Comparison of ENCODE assay signal across 38 cellular contexts in genomic region chr3:34619990-34620389, GRCh38.
A peak's percentile ranks its signal among the peaks of the same experiment; 100 is the strongest.
DNase-seq lines count a peak whose midpoint lies in the region; ATAC-seq and TF ChIP-seq lines count a peak whose summit lies in the region.
"Had no signal": no experiment of that assay in that cellular context is flagged by ENCODE, and none has a peak within 500 bp of the region (broad histone marks: within the 10 kb centered on the region; RNA-seq: fewer than 3 reads in every experiment).

No MANE protein-coding gene starts in this region.

- no peaks in the 10 kb centered on the region for H3K36me3 ChIP-seq in SK-N-SH (replicated peaks in 1 of 2; ENCODE audit: control insufficient read depth in 1 of 2, insufficient read depth in 2 of 2, low read length in 1 of 2)
- H3K36me3 ChIP-seq in neural progenitor cell: no peaks in the 10 kb centered on the region
- H3K36me3 ChIP-seq in spleen: no peaks in the 10 kb centered on the region
- H3K36me3 ChIP-seq: lower lobe of right lung, thoracic aorta had no signal

- POLR2A ChIA-PET in SK-N-SH (lab: Yijun Ruan, JAX): no interaction called here

- H3K4me1 Mint-ChIP-seq in neural progenitor cell: no peaks in the 10 kb centered on the region
- H3K4me1 Mint-ChIP-seq: activated CD8-positive, alpha-beta memory T cell treated with anti-CD3 and anti-CD28 coated beads, Interleukin-2, amount 10 ng/mL, durations not matched to agents 7 days and 5 days; activated naive CD8-positive, alpha-beta T cell treated with anti-CD3 and anti-CD28 coated beads, Interleukin-2, amount 50 U/mL, for 24 hours; naive thymus-derived CD8-positive, alpha-beta T cell; stimulated activated naive CD8-positive, alpha-beta T cell treated with anti-CD3 and anti-CD28 coated beads, Interleukin-15, amount 100 ng/mL, for 72 hours had no signal

- H3K4me3 Mint-ChIP-seq in neural progenitor cell: no peak overlapping the region
- H3K4me3 Mint-ChIP-seq: activated CD8-positive, alpha-beta memory T cell treated with anti-CD3 and anti-CD28 coated beads, Interleukin-2, amount 10 ng/mL, durations not matched to agents 7 days and 5 days; activated naive CD8-positive, alpha-beta T cell treated with anti-CD3 and anti-CD28 coated beads, Interleukin-2, amount 50 U/mL, for 24 hours; activated T-cell treated with anti-CD3 and anti-CD28 coated beads, Interleukin-2, amount 50 U/mL, for 4 hours; CD4-positive, alpha-beta T cell; HFFc6; naive thymus-derived CD8-positive, alpha-beta T cell; stimulated activated naive CD8-positive, alpha-beta T cell treated with anti-CD3 and anti-CD28 coated beads, Interleukin-15, amount 100 ng/mL, for 72 hours had no signal

- no peaks in the 10 kb centered on the region for H3K36me3 Mint-ChIP-seq in neural progenitor cell
- H3K36me3 Mint-ChIP-seq: activated CD8-positive, alpha-beta memory T cell treated with anti-CD3 and anti-CD28 coated beads, Interleukin-2, amount 10 ng/mL, durations not matched to agents 7 days and 5 days had no signal

- no peak overlapping the region for H3K4me3 ChIP-seq in SK-N-SH (ENCODE audit: low read depth in 2 of 2, low read length in 1 of 2)
- no peak overlapping the region for H3K4me3 ChIP-seq in astrocyte of the spinal cord (ENCODE audit: low read depth, low read length)
- no peak overlapping the region for H3K4me3 ChIP-seq in neural progenitor cell
- no peak overlapping the region for H3K4me3 ChIP-seq in spleen
- H3K4me3 ChIP-seq: GM23248, K562, lower lobe of right lung, thoracic aorta had no signal

- H3F3A ChIP-seq in SK-N-SH (replicated peaks; ENCODE audit: insufficient read depth) (no peaks in the 10 kb centered on the region), neural progenitor cell (ENCODE audit: low read depth) (no peaks in the 10 kb centered on the region)

- no peaks in the 10 kb centered on the region for H3K27me3 ChIP-seq in SK-N-SH (ENCODE audit: insufficient read depth)
- H3K27me3 ChIP-seq in neural progenitor cell: no peaks in the 10 kb centered on the region
- no peaks in the 10 kb centered on the region for H3K27me3 ChIP-seq in spleen (replicated peaks in 1 of 7)
- H3K27me3 ChIP-seq: foreskin keratinocyte had no signal

- H3K27ac ChIP-seq in SK-N-SH (ENCODE audit: low read depth in 2 of 2, low read length in 1 of 2) (no peak overlapping the region), neural progenitor cell (no peak overlapping the region), spleen (no peak overlapping the region)
- H3K27ac ChIP-seq: foreskin keratinocyte, GM23248, lower lobe of right lung, thoracic aorta had no signal

- H4K20me1 ChIP-seq in SK-N-SH (ENCODE audit: insufficient read depth) (no peaks in the 10 kb centered on the region), neural progenitor cell (ENCODE audit: low read depth) (no peaks in the 10 kb centered on the region)

- no peaks in the 10 kb centered on the region for H3K79me2 ChIP-seq in SK-N-SH (ENCODE audit: insufficient read depth)
- no peaks in the 10 kb centered on the region for H3K79me2 ChIP-seq in neural progenitor cell (ENCODE audit: low read depth)

- peaks cover 29% of the 10 kb centered on the region for H3K9me3 Mint-ChIP-seq in neural progenitor cell

- no peaks in the 10 kb centered on the region for H3K9me2 ChIP-seq in SK-N-SH

- intact Hi-C loops in spleen (cut with DNase I; ENCODE audit: low total_unique reads): no loop called here

- H3K27ac Mint-ChIP-seq in neural progenitor cell: no peak overlapping the region
- H3K27ac Mint-ChIP-seq: activated CD8-positive, alpha-beta memory T cell treated with anti-CD3 and anti-CD28 coated beads, Interleukin-2, amount 10 ng/mL, durations not matched to agents 7 days and 5 days; activated naive CD8-positive, alpha-beta T cell treated with anti-CD3 and anti-CD28 coated beads, Interleukin-2, amount 50 U/mL, for 24 hours; CD4-positive, alpha-beta T cell; HFFc6; naive thymus-derived CD8-positive, alpha-beta T cell; progenitor cell of endocrine pancreas; stimulated activated naive CD8-positive, alpha-beta T cell treated with anti-CD3 and anti-CD28 coated beads, Interleukin-15, amount 100 ng/mL, for 72 hours had no signal

- TF ChIP-seq EP300 in SK-N-SH (IDR thresholded peaks at IDR 0.05; ENCODE audit: borderline replicate concordance in 1 of 2, low read depth in 1 of 2, low read length in 1 of 2): no peak

- peak; percentile 35 for TF ChIP-seq RAD21 in SK-N-SH (IDR thresholded peaks at IDR 0.05; ENCODE audit: low read length)

- no peak for TF ChIP-seq POLR2A in spleen (IDR thresholded peaks at IDR 0.05)

- CTCF ChIA-PET in SK-N-SH (lab: Yijun Ruan, JAX): no interaction called here

- no peaks in the 10 kb centered on the region for H3K4me1 ChIP-seq in SK-N-SH (ENCODE audit: control insufficient read depth in 1 of 2, insufficient read depth in 2 of 2, low read depth in 1 of 2, low read length in 1 of 2)
- H3K4me1 ChIP-seq in neural progenitor cell: no peaks in the 10 kb centered on the region
- no peaks in the 10 kb centered on the region for H3K4me1 ChIP-seq in spleen
- H3K4me1 ChIP-seq: foreskin keratinocyte, lower lobe of right lung had no signal

- no peaks in the 10 kb centered on the region for H3K27me3 Mint-ChIP-seq in neural progenitor cell (ENCODE audit: insufficient read depth, low read depth)
- H3K27me3 Mint-ChIP-seq: activated CD8-positive, alpha-beta memory T cell treated with anti-CD3 and anti-CD28 coated beads, Interleukin-2, amount 10 ng/mL, durations not matched to agents 7 days and 5 days; activated naive CD8-positive, alpha-beta T cell treated with anti-CD3 and anti-CD28 coated beads, Interleukin-2, amount 50 U/mL, for 24 hours; CD4-positive, alpha-beta T cell; naive thymus-derived CD8-positive, alpha-beta T cell; progenitor cell of endocrine pancreas; stimulated activated naive CD8-positive, alpha-beta T cell treated with anti-CD3 and anti-CD28 coated beads, Interleukin-15, amount 100 ng/mL, for 72 hours had no signal

- H3K9ac ChIP-seq in SK-N-SH (no peak overlapping the region), neural progenitor cell (no peak overlapping the region)
- H3K9ac ChIP-seq: GM23248 had no signal

- in situ Hi-C loops in astrocyte of the spinal cord (cut with HindIII; ENCODE audit: low sequenced_read_pairs): no loop called here

- H3K4me2 ChIP-seq in SK-N-SH: no peak overlapping the region
- no peak overlapping the region for H3K4me2 ChIP-seq in neural progenitor cell

- ATAC-seq in SK-N-SH treated with all-trans-retinoic acid at 6 μM for 48 hours (no peak), GM18511 (IDR thresholded peaks at IDR 0.05; ENCODE audit: unreplicated experiment) (no peak)
- ATAC-seq: activated CD8-positive, alpha-beta memory T cell treated with anti-CD3 and anti-CD28 coated beads, Interleukin-2, amount 10 ng/mL, durations not matched to agents 7 days and 5 days; activated naive CD8-positive, alpha-beta T cell treated with anti-CD3 and anti-CD28 coated beads, Interleukin-2, amount 50 U/mL, for 24 hours; activated T-cell treated with anti-CD3 and anti-CD28 coated beads, Interleukin-2, amount 50 U/mL, for 4 hours; esophagus mucosa; foreskin keratinocyte; K562; lower lobe of right lung; naive thymus-derived CD8-positive, alpha-beta T cell; sciatic nerve; stimulated activated naive CD8-positive, alpha-beta T cell treated with anti-CD3 and anti-CD28 coated beads, Interleukin-15, amount 100 ng/mL, for 72 hours had no signal

- DNase-seq in SK-N-SH (no peak), LHCN-M2 (ENCODE audit: low read depth) (peak; percentile 16), astrocyte of the spinal cord (ENCODE audit: low read depth, low spot score) (no peak), neural progenitor cell (ENCODE audit: low spot score) (peak; percentile 20), KG1 (lab: John Stamatoyannopoulos, UW) (no peak), spleen (no peak)
- DNase-seq: activated CD4-positive, alpha-beta T cell treated with anti-CD3 and anti-CD28 coated beads, Interleukin-2, amount 50 U/mL, for 1 hour; activated CD4-positive, CD25-positive, alpha-beta regulatory T cell; activated CD8-positive, alpha-beta memory T cell treated with anti-CD3 and anti-CD28 coated beads, Interleukin-2, amount 10 ng/mL, durations not matched to agents 7 days and 5 days; activated gamma-delta T cell treated with Interleukin-2 at 50 U/mL for 16 hours; activated naive CD8-positive, alpha-beta T cell treated with anti-CD3 and anti-CD28 coated beads, Interleukin-2, amount 50 U/mL, for 24 hours; activated T-cell treated with anti-CD3 and anti-CD28 coated beads, Interleukin-2, amount 50 U/mL, for 4 hours; AML-193; CD4-positive, alpha-beta T cell; central memory CD4-positive, alpha-beta T cell; foreskin keratinocyte; GM23248; head of caudate nucleus; HFFc6; lower lobe of right lung; naive thymus-derived CD8-positive, alpha-beta T cell; NCI-H1417 treated with DMSO at 0.1 percent for 48 hours; NCI-H2029 treated with DMSO at 0.1 percent for 48 hours; NCI-H226; NCI-H526 treated with DMSO at 0.1 percent for 48 hours; nucleus accumbens; SHP77; stimulated activated CD4-positive, alpha-beta T cell treated with anti-CD3 and anti-CD28 coated beads, Interleukin-12 subunit alpha, Interleukin-12 subunit beta, amount 100 ng/mL, for 4 hours; stimulated activated CD4-positive, alpha-beta T cell treated with anti-CD3 and anti-CD28 coated beads, Interleukin-2, amount 100 ng/mL, for 48 hours; stimulated activated naive CD8-positive, alpha-beta T cell treated with anti-CD3 and anti-CD28 coated beads, Interleukin-15, amount 100 ng/mL, for 72 hours; T-helper 9 cell had no signal

- H3K9me3 ChIP-seq in SK-N-SH (peaks cover 6% of the 10 kb centered on the region), neural progenitor cell (ENCODE audit: low read depth) (no peaks in the 10 kb centered on the region), spleen (peaks cover 3 to 85% (median 62%) of the 10 kb centered on the region in 8 donors)

- WGBS in SK-N-SH (ENCODE audit: low lambda C conversion rate): 43% methylated on average over 2 of the region's 2 CpGs
- WGBS in spleen, 5 donors: 66 to 85% (median 73%) methylated on average over 2 of the region's 2 CpGs

- H2AFZ ChIP-seq in SK-N-SH (ENCODE audit: low read depth) (no peak overlapping the region), neural progenitor cell (replicated peaks) (no peak overlapping the region)
- H2AFZ ChIP-seq: GM23248 had no signal

- no peak for TF ChIP-seq CTCF in SK-N-SH (IDR thresholded peaks at IDR 0.05)
- peak; percentile 14 for TF ChIP-seq CTCF in astrocyte of the spinal cord (IDR thresholded peaks at IDR 0.05; ENCODE audit: low read depth, low read length)
- TF ChIP-seq CTCF in neural progenitor cell (IDR thresholded peaks at IDR 0.05): peak; percentile 40
- no peak for TF ChIP-seq CTCF in spleen (IDR thresholded peaks at IDR 0.05 in 8 of 11, conservative IDR thresholded peaks at IDR 0.05 in 3 of 11)

TF ChIP-seq in SK-N-SH, 30 proteins besides CTCF, POLR2A, EP300 and RAD21 (continues in another document):
- no peak for TF ChIP-seq GABPA (IDR thresholded peaks at IDR 0.05; ENCODE audit: low read depth)

TF ChIP-seq in SK-N-SH treated with all-trans-retinoic acid at 6 μM for 48 hours, 23 proteins besides CTCF, POLR2A, EP300 and RAD21:
- no peak for TF ChIP-seq BACH2 (CRISPR knock-in tag; IDR thresholded peaks at IDR 0.05; ENCODE audit: borderline replicate concordance)

Comparison
In these comparisons a context has a peak if more than half of its experiments do, and no peak if none do; other contexts are left out.
1. DNase-seq: peak in LHCN-M2 (single experiment) and neural progenitor cell (single experiment); none in SK-N-SH (single experiment), astrocyte of the spinal cord (single experiment), KG1 (single experiment) and spleen (single experiment).
2. CTCF ChIP-seq: peak in astrocyte of the spinal cord (single experiment) and neural progenitor cell (single experiment); none in SK-N-SH (single experiment) and spleen (0 of 11).